ENCODE assay signal across 9 cellular contexts in genomic region chr19:27918818-27919217, GRCh38.
"Had no signal": no experiment of that assay in that cellular context is flagged by ENCODE, and none has a peak within 500 bp of the region (broad histone marks: within the 10 kb centered on the region; RNA-seq: fewer than 3 reads in every experiment).

No MANE protein-coding gene starts in this region.

- FAIRE-seq: H1, H54 had no signal

- H3K4me2 ChIP-seq: GM23338 had no signal

- DNase-seq: H9, HCEC 1CT, HFFc6, IMR-90, KBM-7 had no signal

- H2AFZ ChIP-seq: GM23338 had no signal

- H3K27ac ChIP-seq: HL-60 had no signal

- H3K4me3 ChIP-seq: GM23338 had no signal

- ATAC-seq: GM23338 had no signal
